Comparison of ENCODE assay signal across 8 cellular contexts in the genomic region with DNA sequence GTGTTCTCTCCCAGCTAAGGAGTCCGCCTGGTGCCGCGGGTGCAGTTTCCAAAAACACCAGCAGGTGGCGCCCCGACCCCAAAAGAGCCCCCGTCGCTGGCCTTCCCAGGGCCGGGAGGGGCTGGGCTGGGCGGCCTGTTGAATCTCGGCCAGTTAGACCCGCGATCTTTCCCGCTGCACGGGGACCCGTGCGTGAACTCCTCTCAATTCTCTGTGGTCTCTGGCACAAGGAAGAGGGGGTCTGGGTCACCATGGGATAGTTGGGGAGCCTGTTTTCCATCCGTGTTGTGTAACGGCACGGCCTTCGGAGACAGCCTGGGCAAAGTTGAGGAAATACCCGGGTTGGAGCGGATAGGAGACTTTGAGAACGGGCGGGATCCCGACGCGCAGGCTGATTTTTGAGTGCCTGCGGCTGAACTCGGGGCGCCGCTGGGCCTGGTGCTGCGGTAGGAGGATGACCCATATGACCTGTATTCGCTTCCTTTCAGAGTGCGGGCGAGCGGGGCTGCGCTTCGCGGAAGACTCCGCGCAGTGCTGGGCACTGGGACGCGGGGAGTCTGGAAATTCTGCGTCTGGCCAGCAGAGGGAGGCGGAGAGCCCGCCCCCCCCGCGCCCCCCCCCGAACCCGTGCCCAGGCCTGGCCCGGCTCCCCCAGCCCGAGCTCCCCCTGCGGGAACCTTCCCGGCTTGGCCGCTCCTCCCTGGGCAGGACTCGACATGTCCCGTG. TPM values are rescaled to one million over a fixed set of nuclear protein-coding genes. Genes with fewer than 3 reads are reported as not detected.
DNase-seq lines count a peak whose midpoint lies in the region; ATAC-seq and TF ChIP-seq lines count a peak whose summit lies in the region.

No MANE protein-coding gene starts in this region.

- peak overlapping the region; percentile 50; the same call in 1 of the 2 replicates for H3K4ac ChIP-seq in IMR-90 (ENCODE audit: low read depth, low read length)

- no peak overlapping the region for H3K27ac ChIP-seq in IMR-90 (ENCODE audit: insufficient read depth, low read length)

- H3K36me3 ChIP-seq in Caco-2 (ENCODE audit: control insufficient read depth, insufficient read depth, low read length) (no peaks in the 10 kb centered on the region), IMR-90 (ENCODE audit: control insufficient read depth, insufficient read depth, low read length) (no peaks in the 10 kb centered on the region)

- H3K14ac ChIP-seq in IMR-90 (replicated peaks; ENCODE audit: low read depth, low read length), result peak overlapping the region; percentile 18; the same call in 1 of the 2 replicates

- H3K79me1 ChIP-seq in IMR-90 (ENCODE audit: low read depth in 1 of 2, low read length in 2 of 2), result no peaks in the 10 kb centered on the region

- H3K4me2 ChIP-seq in IMR-90 (ENCODE audit: low read depth, low read length), result peak overlapping the region; percentile 95

- POLR2A ChIA-PET in Caco-2 (lab: Charles Lee), result no interaction called here
- POLR2A ChIA-PET in IMR-90 (lab: Charles Lee; ENCODE audit: unreplicated experiment), result no interaction called here

- H3K27me3 Mint-ChIP-seq in Caco-2 (ENCODE audit: insufficient read depth, unreplicated experiment) (peaks cover 30% of the 10 kb centered on the region), nephron (ENCODE audit: low read depth) (peaks cover 74% of the 10 kb centered on the region)

- peak overlapping the region; percentile 61 for H3K9ac ChIP-seq in IMR-90 (ENCODE audit: low read depth, low read length)

- ATAC-seq in GM21447 (IDR thresholded peaks at IDR 0.05; ENCODE audit: unreplicated experiment), result peak; percentile 81
- peak; percentile 94 for ATAC-seq in IMR-90 (ENCODE audit: low read depth)
- ATAC-seq in stimulated activated naive CD8-positive, alpha-beta T cell treated with anti-CD3 and anti-CD28 coated beads, Interleukin-15, Interleukin-2, amounts not matched to agents 100 U/mL and 50 U/mL, for 24 hours, result peak; percentile 80

- H4K91ac ChIP-seq in IMR-90 (ENCODE audit: insufficient read depth, low read depth, low read length), result no peak overlapping the region

- H3K4me3 ChIP-seq in Caco-2 (ENCODE audit: low read depth, low read length) (peak overlapping the region; percentile 43), IMR-90 (ENCODE audit: insufficient read depth, low read depth, low read length) (peak overlapping the region; percentile 57), fibroblast of the aortic adventitia (ENCODE audit: low read depth, low read length) (peak overlapping the region; percentile 65)

- TF ChIP-seq CTCF in Caco-2 (IDR thresholded peaks at IDR 0.05; ENCODE audit: insufficient read depth in 1 of 2, low read depth in 1 of 2, low read length in 1 of 2, severe bottlenecking in 1 of 2, unreplicated experiment in 1 of 2) (peak; percentile 94 to 98), IMR-90 (conservative IDR thresholded peaks at IDR 0.05; ENCODE audit: low read depth, low read length) (peak; percentile 99), fibroblast of the aortic adventitia (IDR thresholded peaks at IDR 0.05; ENCODE audit: insufficient read depth, low read length) (peak; percentile 95), nephron (IDR thresholded peaks at IDR 0.05; ENCODE audit: unreplicated experiment in 3 of 3) (peak; percentile 87 to 89 (median 89))

- no peak overlapping the region; the same call in 1 of the 2 replicates for H3K18ac ChIP-seq in IMR-90 (ENCODE audit: low read depth, low read length)

- H3K36me3 Mint-ChIP-seq in Caco-2 (ENCODE audit: insufficient read depth, unreplicated experiment) (no peaks in the 10 kb centered on the region), nephron (ENCODE audit: low read depth) (no peaks in the 10 kb centered on the region)

- 0 out of 2 replicates have a peak overlapping the region, but pooled peaks have one; percentile 5 for H2BK120ac ChIP-seq in IMR-90 (ENCODE audit: low read depth, low read length)

- H3K27ac Mint-ChIP-seq in Caco-2 (ENCODE audit: unreplicated experiment) (no peak overlapping the region), nephron (no peak overlapping the region)

- H4K5ac ChIP-seq in IMR-90 (ENCODE audit: low read depth, low read length), result no peak overlapping the region; the same call in 1 of the 2 replicates

- H2BK20ac ChIP-seq in IMR-90 (ENCODE audit: low read depth, low read length), result no peak overlapping the region

- H3K4me1 ChIP-seq in Caco-2 (no peaks in the 10 kb centered on the region), IMR-90 (ENCODE audit: control insufficient read depth, insufficient read depth, low read length) (no peaks in the 10 kb centered on the region)

- TF ChIP-seq POLR2A in IMR-90 (IDR thresholded peaks at IDR 0.05; ENCODE audit: low read depth, low read length), result no peak

- no peaks in the 10 kb centered on the region; the same call in none of the 2 replicates for H3K27me3 ChIP-seq in Caco-2 (replicated peaks; ENCODE audit: control insufficient read depth, insufficient read depth, low read length)
- peaks cover 33% of the 10 kb centered on the region for H3K27me3 ChIP-seq in IMR-90 (ENCODE audit: control insufficient read depth, insufficient read depth, low read length)

- dilution Hi-C loops in IMR-90 (cut with HindIII; ENCODE audit: low sequenced_read_pairs, unreplicated experiment), result no loop called here

- intact Hi-C loops in Caco-2 (cut with micrococcal nuclease; ENCODE audit: unreplicated experiment) (loop anchor here (1.0 kb wide), 4 partner anchors 57 to 370 kb away; no protein-coding TSS in a partner anchor), IMR-90 (cut with micrococcal nuclease) (loop anchor here (1.0 kb wide), 4 partner anchors 57 to 370 kb away; no protein-coding TSS in a partner anchor)

- H3K56ac ChIP-seq in IMR-90 (ENCODE audit: extremely low read depth, insufficient read depth, low read length), result no peak overlapping the region; the same call in 1 of the 2 replicates

- no peaks in the 10 kb centered on the region for H3K9me3 Mint-ChIP-seq in Caco-2 (ENCODE audit: unreplicated experiment)
- no peaks in the 10 kb centered on the region for H3K9me3 Mint-ChIP-seq in nephron

- DNase-seq in Caco-2 (peak; percentile 85 to 94), IMR-90 (peak; percentile 52), RKO (ENCODE audit: low spot score) (peak; percentile 68), fibroblast of the aortic adventitia (ENCODE audit: low read depth) (peak; percentile 73)
- peak; percentile 78 for DNase-seq in activated T-helper 9 cell treated with anti-CD3 and anti-CD28 coated beads, Interleukin-2, amount 50 U/mL, for 16 hours (ENCODE audit: low read depth)
- DNase-seq in stimulated activated naive CD8-positive, alpha-beta T cell treated with anti-CD3 and anti-CD28 coated beads, Interleukin-15, Interleukin-2, amounts not matched to agents 100 U/mL and 50 U/mL, for 24 hours, result peak; percentile 90

- H3K23ac ChIP-seq in IMR-90 (ENCODE audit: low read depth, low read length), result no peak overlapping the region

- H2AFZ ChIP-seq in IMR-90 (replicated peaks; ENCODE audit: low read length, poor library complexity), result peak overlapping the region; percentile 89

- no peaks in the 10 kb centered on the region for H4K20me1 ChIP-seq in IMR-90 (ENCODE audit: insufficient read depth, low read length)

- no peak overlapping the region for H2BK5ac ChIP-seq in IMR-90 (ENCODE audit: low read depth, low read length, poor library complexity, severe bottlenecking)

- no peaks in the 10 kb centered on the region for H3K4me1 Mint-ChIP-seq in Caco-2 (ENCODE audit: low read depth, unreplicated experiment)
- H3K4me1 Mint-ChIP-seq in nephron, result no peaks in the 10 kb centered on the region

- no peak overlapping the region for H2AK9ac ChIP-seq in IMR-90 (replicated peaks; ENCODE audit: low read depth, low read length, poor library complexity)

- CTCF ChIA-PET in Caco-2 (lab: Charles Lee), result interaction anchor here (0.6 to 4.5 kb wide), 34 partner anchors 8 to 814 kb away, joined by 3 to 72 read pairs (median 4); partner anchors contain the start of gene PSD2
- CTCF ChIA-PET in IMR-90 (lab: Yijun Ruan, JAX), result interaction anchor here (0.5 to 3.4 kb wide), 16 partner anchors 9 to 184 kb away, joined by 3 to 28 read pairs (median 4); no protein-coding TSS in a partner anchor

- BruUV-seq in Caco-2 (replicated peaks; lab: Mats Ljungman, UMichigan) (no TSS peak), IMR-90 (replicated peaks; lab: Mats Ljungman, UMichigan) (no TSS peak)

- no peak overlapping the region for H2AK5ac ChIP-seq in IMR-90 (ENCODE audit: low read depth, low read length)

- H2BK15ac ChIP-seq in IMR-90 (ENCODE audit: low read depth, low read length), result no peak overlapping the region

- H3K9me3 ChIP-seq in Caco-2 (no peaks in the 10 kb centered on the region), IMR-90 (ENCODE audit: control insufficient read depth, insufficient read depth, low read length) (no peaks in the 10 kb centered on the region)

- no peaks in the 10 kb centered on the region for H3K9me1 ChIP-seq in IMR-90 (ENCODE audit: insufficient read depth, low read length)

- H3K4me3 Mint-ChIP-seq in Caco-2 (ENCODE audit: unreplicated experiment) (peak overlapping the region; percentile 72), nephron (peak overlapping the region; percentile 89 to 93 (median 90))

- peak overlapping the region in 1 of 2 experiments; percentile 47; a peak in 1 of 4 replicates for H4K8ac ChIP-seq in IMR-90 (ENCODE audit: low read depth in 2 of 2, low read length in 2 of 2)

- in situ Hi-C loops in IMR-90 (cut with MboI; ENCODE audit: low sequenced_read_pairs), result loop anchor here (5.0 to 25.0 kb wide), 3 partner anchors 180 to 575 kb away; partner anchors contain the start of gene SLC4A9

- peak; percentile 94 for TF ChIP-seq RAD21 in IMR-90 (IDR thresholded peaks at IDR 0.05; ENCODE audit: low read length)

- 1% methylated on average over 20 of the region's 57 CpGs; no CpG with 5 or more reads in 1 of the 2 experiments for WGBS in IMR-90 (ENCODE audit: extremely low coverage in 2 of 2, insufficient read length in 1 of 2), 2 experiments

TF ChIP-seq in IMR-90, 13 proteins besides CTCF, POLR2A, EP300 and RAD21:
- TF ChIP-seq SMC3 (IDR thresholded peaks at IDR 0.05; ENCODE audit: low read depth, low read length), result peak; percentile 88
- TF ChIP-seq CEBPB (IDR thresholded peaks at IDR 0.05; ENCODE audit: low read depth, low read length), result 0 out of 2 replicates have a peak, but pooled peaks have one; percentile 19
- TF ChIP-seq MAZ (IDR thresholded peaks at IDR 0.05; ENCODE audit: borderline replicate concordance, low read depth, low read length), result peak; percentile 84
- no peak for TF ChIP-seq MAFK (IDR thresholded peaks at IDR 0.05; ENCODE audit: low read depth, low read length)

RNA-seq across cellular contexts. Expression of gene PSD2, which starts 7.9 kb away (rescaled TPM):
- 0.09 and 0.12 TPM in 2 replicates for total RNA-seq in Caco-2 (2022)
- total RNA-seq in IMR-90 (2012; rRNA removed), result not detected in 2 replicates
- polyA plus RNA-seq in IMR-90 (2012; rRNA removed), result 0.03 and 0.05 TPM in 2 replicates
- polyA plus RNA-seq in IMR-90 (2012; cell fraction: cytosol; rRNA removed), result 0.03 and 0.06 TPM in 2 replicates
- 0.11 and 0.16 TPM in 2 replicates for polyA plus RNA-seq in IMR-90 (2012; cell fraction: nucleus; rRNA removed; ENCODE audit: low replicate concordance)
- 0.08 TPM in 1 of 2 replicates, not detected in the other for total RNA-seq in fibroblast of the aortic adventitia (ENCODE audit: low replicate concordance)
